Comparison of ENCODE assay signal across 1 cellular context in genomic region chr6:85594197-85594930, GRCh38.
TF ChIP-seq lines count a peak whose summit lies in the region.

No MANE protein-coding gene starts in this region.

TF ChIP-seq in endothelial cell of umbilical vein, 7 proteins besides CTCF, POLR2A, EP300 and RAD21:
- TF ChIP-seq POLR2AphosphoS5 (IDR thresholded peaks at IDR 0.05; ENCODE audit: insufficient read depth, low read depth, low read length), result no peak
- TF ChIP-seq MAX (IDR thresholded peaks at IDR 0.05; ENCODE audit: insufficient read depth, insufficient read length), result no peak
- no peak for TF ChIP-seq JUN (IDR thresholded peaks at IDR 0.05; ENCODE audit: borderline replicate concordance, insufficient read depth, insufficient read length, low read depth)
- no peak for TF ChIP-seq MYC (IDR thresholded peaks at IDR 0.05; ENCODE audit: low read depth, low read length)
- no peak for TF ChIP-seq GATA2 (IDR thresholded peaks at IDR 0.05; ENCODE audit: insufficient read depth, insufficient read length, low read depth, low read length)
- TF ChIP-seq EZH2 (IDR thresholded peaks at IDR 0.05; ENCODE audit: borderline replicate concordance, low read depth, low read length, severe bottlenecking), result no peak
- TF ChIP-seq FOS (IDR thresholded peaks at IDR 0.05; ENCODE audit: borderline replicate concordance, insufficient read depth, low read length), result no peak
TF ChIP-seq in endothelial cell of umbilical vein: peak in this region for 0.
